Comparison of ENCODE assay signal across 25 cellular contexts in the genomic region with DNA sequence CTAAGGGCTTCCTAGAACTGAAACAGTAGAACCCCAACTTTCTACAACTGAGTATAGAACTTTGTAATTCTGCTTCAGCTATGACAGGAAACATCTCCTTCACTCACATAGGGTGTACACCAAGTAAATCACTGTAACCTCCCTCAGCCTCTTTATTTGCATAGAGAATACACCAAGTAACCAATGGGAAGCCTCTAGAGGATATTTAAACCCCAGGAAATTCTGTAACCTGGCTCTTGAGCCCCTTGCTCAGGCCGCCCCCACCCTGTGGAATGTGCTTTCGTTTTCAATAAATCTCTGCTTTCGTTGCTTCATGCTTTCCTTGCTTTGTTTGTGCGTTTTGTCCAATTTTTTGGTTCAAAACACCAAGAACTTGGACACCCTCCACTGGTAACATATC.
DNase-seq lines count a peak whose midpoint lies in the region; ATAC-seq, FAIRE-seq and TF ChIP-seq lines count a peak whose summit lies in the region.
"Had no signal": no experiment of that assay in that cellular context is flagged by ENCODE, and none has a peak within 500 bp of the region (broad histone marks: within the 10 kb centered on the region; RNA-seq: fewer than 3 reads in every experiment).

No MANE protein-coding gene starts in this region.

- no peak for TF ChIP-seq POLR2A in H54 (IDR thresholded peaks at IDR 0.05; ENCODE audit: low read depth, low read length)

- no peak overlapping the region for H3K9ac ChIP-seq in skeletal muscle satellite cell (ENCODE audit: low read depth, low read length)
- H3K9ac ChIP-seq: GM23248 had no signal

- no peak overlapping the region for H3K4me3 Mint-ChIP-seq in WTC11
- H3K4me3 Mint-ChIP-seq in effector memory CD8-positive, alpha-beta T cell = no peak overlapping the region
- H3K4me3 Mint-ChIP-seq: activated CD4-positive, alpha-beta memory T cell treated with anti-CD3 and anti-CD28 coated beads for 36 hours; activated naive CD8-positive, alpha-beta T cell treated with anti-CD3 and anti-CD28 coated beads, Interleukin-2, amount 10 ng/mL, durations not matched to agents 7 days and 5 days; B cell; mesothelial cell of epicardium; natural killer cell treated with Interleukin-12 subunit alpha and Interleukin-12 subunit beta and Interleukin-15 and Interleukin-18, amount 100 ng/mL, for 72 hours; stimulated activated memory B cell treated with anti-CD40 and anti-IgM and Interleukin-4, amounts not matched to agents 10 μg/mL and 1 μg/mL and 100 μg/mL, for 72 hours had no signal

- POLR2A ChIA-PET in WTC11 (lab: Charles Lee) = no interaction called here

- no peaks in the 10 kb centered on the region for H3K4me1 ChIP-seq in skeletal muscle satellite cell (ENCODE audit: control insufficient read depth, insufficient read depth, low read length)
- H3K4me1 ChIP-seq: body of pancreas had no signal

- no peaks in the 10 kb centered on the region for H3K36me3 ChIP-seq in skeletal muscle satellite cell (ENCODE audit: insufficient read depth, low read length)
- H3K36me3 ChIP-seq: esophagus squamous epithelium had no signal

- peak overlapping the region; percentile 39 for H3K4me2 ChIP-seq in skeletal muscle satellite cell (ENCODE audit: low read length)
- H3K4me2 ChIP-seq: smooth muscle cell had no signal

- no peaks in the 10 kb centered on the region for H3K27me3 Mint-ChIP-seq in WTC11 (ENCODE audit: low read depth)
- peaks cover 20 to 57% of the 10 kb centered on the region in 2 donors for H3K27me3 Mint-ChIP-seq in effector memory CD8-positive, alpha-beta T cell
- H3K27me3 Mint-ChIP-seq: activated naive CD8-positive, alpha-beta T cell treated with anti-CD3 and anti-CD28 coated beads, Interleukin-2, amount 10 ng/mL, durations not matched to agents 7 days and 5 days had no signal

- CTCF ChIA-PET in WTC11 (lab: Charles Lee) = no interaction called here

- H3K27ac Mint-ChIP-seq in WTC11 = peak overlapping the region; percentile 60; the same call in 1 of the 2 replicates
- H3K27ac Mint-ChIP-seq in effector memory CD8-positive, alpha-beta T cell = no peak overlapping the region
- H3K27ac Mint-ChIP-seq: activated CD4-positive, alpha-beta memory T cell treated with anti-CD3 and anti-CD28 coated beads for 36 hours; activated naive CD8-positive, alpha-beta T cell treated with anti-CD3 and anti-CD28 coated beads, Interleukin-2, amount 10 ng/mL, durations not matched to agents 7 days and 5 days; B cell; mesothelial cell of epicardium; natural killer cell treated with Interleukin-12 subunit alpha and Interleukin-12 subunit beta and Interleukin-15 and Interleukin-18, amount 100 ng/mL, for 72 hours; stimulated activated memory B cell treated with anti-CD40 and anti-IgM and Interleukin-4, amounts not matched to agents 10 μg/mL and 1 μg/mL and 100 μg/mL, for 72 hours had no signal

- no peak for TF ChIP-seq CTCF in WTC11 (IDR thresholded peaks at IDR 0.05)

- peak; percentile 13 for DNase-seq in LHCN-M2 (ENCODE audit: low read depth)
- DNase-seq in WTC11 (ENCODE audit: low spot score) = no peak
- peak; percentile 86 for DNase-seq in left kidney (ENCODE audit: low read depth, low spot score)
- DNase-seq in H54 (ENCODE audit: insufficient read length, low spot score) = no peak
- DNase-seq in effector memory CD8-positive, alpha-beta T cell = no peak
- DNase-seq: activated CD4-positive, alpha-beta memory T cell treated with anti-CD3 and anti-CD28 coated beads for 36 hours; activated effector memory CD4-positive, alpha-beta T cell treated with Interleukin-2 at 50 U/mL for 16 hours; activated naive CD8-positive, alpha-beta T cell treated with anti-CD3 and anti-CD28 coated beads, Interleukin-2, amount 10 ng/mL, durations not matched to agents 7 days and 5 days; body of pancreas; effector memory CD4-positive, alpha-beta T cell; esophagus squamous epithelium; GM23248; IMR-90; NCI-H1436 treated with DMSO at 0.1 percent for 48 hours; NCI-H2171; NCI-H524 treated with DMSO at 0.1 percent for 48 hours had no signal

- no peak for FAIRE-seq in H54 (lab: Jason Lieb, UNC)
- FAIRE-seq: GM12891 had no signal

- no peaks in the 10 kb centered on the region for H3K9me3 ChIP-seq in skeletal muscle satellite cell (replicated peaks; ENCODE audit: low read length)
- H3K9me3 ChIP-seq: body of pancreas, esophagus squamous epithelium had no signal

- H3K4me3 ChIP-seq in skeletal muscle satellite cell (ENCODE audit: low read length) = no peak overlapping the region
- H3K4me3 ChIP-seq: body of pancreas, esophagus squamous epithelium, GM23248, smooth muscle cell had no signal

- peaks cover 6% of the 10 kb centered on the region for H3K4me1 Mint-ChIP-seq in WTC11
- peaks cover 0 to 4% of the 10 kb centered on the region in 2 donors for H3K4me1 Mint-ChIP-seq in effector memory CD8-positive, alpha-beta T cell (ENCODE audit: low read depth in 2 of 2)
- H3K4me1 Mint-ChIP-seq: activated naive CD8-positive, alpha-beta T cell treated with anti-CD3 and anti-CD28 coated beads, Interleukin-2, amount 10 ng/mL, durations not matched to agents 7 days and 5 days; B cell; stimulated activated memory B cell treated with anti-CD40 and anti-IgM and Interleukin-4, amounts not matched to agents 10 μg/mL and 1 μg/mL and 100 μg/mL, for 72 hours had no signal

- H3K27me3 ChIP-seq in skeletal muscle satellite cell (ENCODE audit: control insufficient read depth, insufficient read depth, low read length) = peaks cover 9% of the 10 kb centered on the region
- H3K27me3 ChIP-seq: body of pancreas had no signal

- no peaks in the 10 kb centered on the region for H3K36me3 Mint-ChIP-seq in WTC11
- H3K36me3 Mint-ChIP-seq in effector memory CD8-positive, alpha-beta T cell (ENCODE audit: insufficient read depth) = no peaks in the 10 kb centered on the region
- H3K36me3 Mint-ChIP-seq: activated CD4-positive, alpha-beta memory T cell treated with anti-CD3 and anti-CD28 coated beads for 36 hours; activated naive CD8-positive, alpha-beta T cell treated with anti-CD3 and anti-CD28 coated beads, Interleukin-2, amount 10 ng/mL, durations not matched to agents 7 days and 5 days; mesothelial cell of epicardium; natural killer cell treated with Interleukin-12 subunit alpha and Interleukin-12 subunit beta and Interleukin-15 and Interleukin-18, amount 100 ng/mL, for 72 hours; stimulated activated memory B cell treated with anti-CD40 and anti-IgM and Interleukin-4, amounts not matched to agents 10 μg/mL and 1 μg/mL and 100 μg/mL, for 72 hours had no signal

- H3K9me3 Mint-ChIP-seq in WTC11 = no peaks in the 10 kb centered on the region
- H3K9me3 Mint-ChIP-seq in effector memory CD8-positive, alpha-beta T cell = no peaks in the 10 kb centered on the region
- H3K9me3 Mint-ChIP-seq: activated CD4-positive, alpha-beta memory T cell treated with anti-CD3 and anti-CD28 coated beads for 36 hours; activated naive CD8-positive, alpha-beta T cell treated with anti-CD3 and anti-CD28 coated beads, Interleukin-2, amount 10 ng/mL, durations not matched to agents 7 days and 5 days; mesothelial cell of epicardium; natural killer cell treated with Interleukin-12 subunit alpha and Interleukin-12 subunit beta and Interleukin-15 and Interleukin-18, amount 100 ng/mL, for 72 hours; stimulated activated memory B cell treated with anti-CD40 and anti-IgM and Interleukin-4, amounts not matched to agents 10 μg/mL and 1 μg/mL and 100 μg/mL, for 72 hours had no signal

- ATAC-seq in WTC11 (peak; percentile 65), HG03442 (IDR thresholded peaks at IDR 0.05; ENCODE audit: unreplicated experiment) (no peak)
- ATAC-seq in effector memory CD8-positive, alpha-beta T cell (replicated peaks) = no peak
- ATAC-seq: body of pancreas; left lobe of liver; natural killer cell treated with Interleukin-12 subunit alpha and Interleukin-12 subunit beta and Interleukin-15 and Interleukin-18, amount 100 ng/mL, for 72 hours; stimulated activated memory B cell treated with anti-CD40 and anti-IgM and Interleukin-4, amounts not matched to agents 10 μg/mL and 1 μg/mL and 100 μg/mL, for 72 hours had no signal

TF ChIP-seq in WTC11, 78 proteins besides CTCF, POLR2A, EP300 and RAD21 (continues in another document):
- no peak for TF ChIP-seq ZNF232 (CRISPR knock-in tag; IDR thresholded peaks at IDR 0.05)
- no peak for TF ChIP-seq RELA (CRISPR knock-in tag; IDR thresholded peaks at IDR 0.05; ENCODE audit: borderline replicate concordance)
- TF ChIP-seq CREM (CRISPR knock-in tag; IDR thresholded peaks at IDR 0.05) = no peak
- TF ChIP-seq RORB (CRISPR knock-in tag; IDR thresholded peaks at IDR 0.05) = no peak
- no peak for TF ChIP-seq FOXJ3 (CRISPR knock-in tag; IDR thresholded peaks at IDR 0.05; ENCODE audit: borderline replicate concordance)
- TF ChIP-seq, protein P1, sequence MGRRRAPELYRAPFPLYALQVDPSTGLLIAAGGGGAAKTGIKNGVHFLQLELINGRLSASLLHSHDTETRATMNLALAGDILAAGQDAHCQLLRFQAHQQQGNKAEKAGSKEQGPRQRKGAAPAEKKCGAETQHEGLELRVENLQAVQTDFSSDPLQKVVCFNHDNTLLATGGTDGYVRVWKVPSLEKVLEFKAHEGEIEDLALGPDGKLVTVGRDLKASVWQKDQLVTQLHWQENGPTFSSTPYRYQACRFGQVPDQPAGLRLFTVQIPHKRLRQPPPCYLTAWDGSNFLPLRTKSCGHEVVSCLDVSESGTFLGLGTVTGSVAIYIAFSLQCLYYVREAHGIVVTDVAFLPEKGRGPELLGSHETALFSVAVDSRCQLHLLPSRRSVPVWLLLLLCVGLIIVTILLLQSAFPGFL (CRISPR knock-in tag; IDR thresholded peaks at IDR 0.05; ENCODE audit: borderline replicate concordance) = no peak

Comparison
In these comparisons a context has a peak if more than half of its experiments do, and no peak if none do; other contexts are left out.
1. DNase-seq: peak in LHCN-M2 (single experiment) and left kidney (single experiment); none in WTC11 (single experiment), H54 (single experiment) and effector memory CD8-positive, alpha-beta T cell (0 of 3).